Comparison of ENCODE assay signal across 39 cellular contexts in the genomic region with DNA sequence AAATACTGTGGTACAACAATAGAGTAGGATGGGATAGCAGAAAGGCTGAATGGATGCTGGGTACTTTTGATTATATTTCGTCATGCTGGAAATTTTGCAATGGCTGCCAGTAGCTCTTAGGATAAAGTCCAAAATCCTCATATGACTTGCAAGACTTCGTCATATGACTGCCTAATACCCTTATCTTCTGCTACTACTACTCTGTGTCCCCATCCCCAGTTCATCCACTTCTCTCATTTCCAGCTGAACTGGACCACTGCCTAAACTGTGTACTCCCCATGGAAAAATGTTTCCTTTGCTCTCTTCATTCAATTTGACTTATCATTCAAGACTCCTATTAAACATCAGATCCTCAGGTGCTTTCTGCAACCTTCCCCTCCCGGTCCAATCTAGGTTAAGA.
"Had no signal": no experiment of that assay in that cellular context is flagged by ENCODE, and none has a peak within 500 bp of the region (broad histone marks: within the 10 kb centered on the region; RNA-seq: fewer than 3 reads in every experiment).

No MANE protein-coding gene starts in this region.

- H3K4me3 ChIP-seq: adrenal gland, body of pancreas, breast epithelium had no signal

- H3K36me3 ChIP-seq: adrenal gland, brain microvascular endothelial cell, breast epithelium had no signal

- H3K9me3 Mint-ChIP-seq: activated B cell treated with CpG ODN at 0.5 μM for 24 hours; activated CD4-positive, alpha-beta T cell treated with anti-CD3 and anti-CD28 coated beads, Interleukin-2, amount 10 ng/mL, durations not matched to agents 24 days and 14 days; activated CD8-positive, alpha-beta T cell treated with anti-CD3 and anti-CD28 coated beads for 36 hours; activated naive CD8-positive, alpha-beta T cell treated with anti-CD3 and anti-CD28 coated beads for 36 hours; activated T-helper 1 cell treated with anti-CD3 and anti-CD28 coated beads, Interleukin-12 subunit alpha, Interleukin-12 subunit beta, Interleukin-2, Interleukin-4 antibody, amounts not matched to agents 30 ng/mL and 10 ng/mL and 1 ng/mL, durations not matched to agents 14 hours and 24 hours and 36 hours had no signal

- H3K27me3 ChIP-seq: adrenal gland, body of pancreas, brain microvascular endothelial cell, breast epithelium had no signal

- H3K4me1 ChIP-seq: adrenal gland, body of pancreas, breast epithelium had no signal

- H3K36me3 Mint-ChIP-seq: activated CD4-positive, alpha-beta memory T cell treated with anti-CD3 and anti-CD28 coated beads for 36 hours; activated naive CD4-positive, alpha-beta T cell treated with anti-CD3 and anti-CD28 coated beads, Interleukin-2, amount 50 U/mL, for 72 hours; activated naive CD8-positive, alpha-beta T cell treated with anti-CD3 and anti-CD28 coated beads for 36 hours had no signal

- H3K27ac Mint-ChIP-seq: activated B cell treated with CpG ODN at 0.5 μM for 24 hours; activated CD4-positive, alpha-beta memory T cell treated with anti-CD3 and anti-CD28 coated beads for 36 hours; activated CD4-positive, alpha-beta T cell treated with anti-CD3 and anti-CD28 coated beads, Interleukin-2, amount 10 ng/mL, durations not matched to agents 24 days and 14 days; activated CD8-positive, alpha-beta T cell treated with anti-CD3 and anti-CD28 coated beads for 36 hours; activated naive CD4-positive, alpha-beta T cell treated with anti-CD3 and anti-CD28 coated beads for 36 hours; activated naive CD4-positive, alpha-beta T cell treated with anti-CD3 and anti-CD28 coated beads, Interleukin-2, amount 50 U/mL, for 72 hours; activated naive CD8-positive, alpha-beta T cell treated with anti-CD3 and anti-CD28 coated beads for 36 hours; activated T-cell treated with anti-CD3 and anti-CD28 coated beads, Interleukin-2, amount 50 U/mL, for 72 hours; activated T-helper 1 cell treated with anti-CD3 and anti-CD28 coated beads, Interleukin-12 subunit alpha, Interleukin-12 subunit beta, Interleukin-2, Interleukin-4 antibody, amounts not matched to agents 30 ng/mL and 10 ng/mL and 1 ng/mL, durations not matched to agents 14 hours and 24 hours and 36 hours; activated T-helper 17 cell treated with anti-CD3 and anti-CD28 coated beads, Interleukin-2, amount 50 U/mL, for 72 hours; T-helper 1 cell treated with Interleukin-12 subunit alpha and Interleukin-12 subunit beta and Interleukin-4 antibody, amounts not matched to agents 30 μg/mL and 1 μg/mL, for 36 hours; T-helper 2 cell treated with Interferon-gamma antibody and Interleukin-4, amounts not matched to agents 5 μg/mL and 100 μg/mL, for 36 hours had no signal

- ATAC-seq: activated CD8-positive, alpha-beta T cell treated with anti-CD3 and anti-CD28 coated beads for 36 hours; activated naive CD4-positive, alpha-beta T cell treated with anti-CD3 and anti-CD28 coated beads, Interleukin-2, amount 50 U/mL, for 72 hours; activated T-cell treated with anti-CD3 and anti-CD28 coated beads, Interleukin-2, amount 50 U/mL, for 4 hours; activated T-cell treated with anti-CD3 and anti-CD28 coated beads, Interleukin-2, amount 50 U/mL, for 72 hours; activated T-helper 17 cell treated with anti-CD3 and anti-CD28 coated beads, Interleukin-2, amount 50 U/mL, for 72 hours; body of pancreas had no signal

- H3K4me3 Mint-ChIP-seq: activated B cell treated with CpG ODN at 0.5 μM for 24 hours; activated CD4-positive, alpha-beta memory T cell treated with anti-CD3 and anti-CD28 coated beads for 36 hours; activated CD4-positive, alpha-beta T cell treated with anti-CD3 and anti-CD28 coated beads, Interleukin-2, amount 10 ng/mL, durations not matched to agents 24 days and 14 days; activated CD8-positive, alpha-beta T cell treated with anti-CD3 and anti-CD28 coated beads for 36 hours; activated naive CD4-positive, alpha-beta T cell treated with anti-CD3 and anti-CD28 coated beads for 36 hours; activated naive CD8-positive, alpha-beta T cell treated with anti-CD3 and anti-CD28 coated beads for 36 hours; activated T-cell treated with anti-CD3 and anti-CD28 coated beads, Interleukin-2, amount 50 U/mL, for 4 hours; activated T-cell treated with anti-CD3 and anti-CD28 coated beads, Interleukin-2, amount 50 U/mL, for 72 hours; activated T-helper 1 cell treated with anti-CD3 and anti-CD28 coated beads, Interleukin-12 subunit alpha, Interleukin-12 subunit beta, Interleukin-2, Interleukin-4 antibody, amounts not matched to agents 30 ng/mL and 10 ng/mL and 1 ng/mL, durations not matched to agents 14 hours and 24 hours and 36 hours; activated T-helper 17 cell treated with anti-CD3 and anti-CD28 coated beads, Interleukin-2, amount 50 U/mL, for 72 hours; central memory CD8-positive, alpha-beta T cell; T-helper 1 cell treated with Interleukin-12 subunit alpha and Interleukin-12 subunit beta and Interleukin-4 antibody, amounts not matched to agents 30 μg/mL and 1 μg/mL, for 36 hours; T-helper 2 cell treated with Interferon-gamma antibody and Interleukin-4, amounts not matched to agents 5 μg/mL and 100 μg/mL, for 36 hours had no signal

- H3K27me3 Mint-ChIP-seq: activated B cell treated with CpG ODN at 0.5 μM for 24 hours; activated CD4-positive, alpha-beta memory T cell treated with anti-CD3 and anti-CD28 coated beads for 36 hours; activated CD4-positive, alpha-beta T cell treated with anti-CD3 and anti-CD28 coated beads, Interleukin-2, amount 10 ng/mL, durations not matched to agents 24 days and 14 days; activated CD8-positive, alpha-beta T cell treated with anti-CD3 and anti-CD28 coated beads for 36 hours; activated naive CD8-positive, alpha-beta T cell treated with anti-CD3 and anti-CD28 coated beads for 36 hours; activated T-helper 17 cell treated with anti-CD3 and anti-CD28 coated beads, Interleukin-2, amount 50 U/mL, for 72 hours; central memory CD8-positive, alpha-beta T cell had no signal

- H3K4me1 Mint-ChIP-seq: activated B cell treated with CpG ODN at 0.5 μM for 24 hours; activated CD4-positive, alpha-beta T cell treated with anti-CD3 and anti-CD28 coated beads, Interleukin-2, amount 10 ng/mL, durations not matched to agents 24 days and 14 days; activated naive CD8-positive, alpha-beta T cell treated with anti-CD3 and anti-CD28 coated beads for 36 hours; activated T-helper 17 cell treated with anti-CD3 and anti-CD28 coated beads, Interleukin-2, amount 50 U/mL, for 72 hours; central memory CD8-positive, alpha-beta T cell had no signal

- H3K27ac ChIP-seq: adrenal gland, body of pancreas, brain microvascular endothelial cell, breast epithelium, VCaP had no signal

- H3K9me3 ChIP-seq: adrenal gland, body of pancreas, breast epithelium had no signal

- FAIRE-seq: astrocyte, TTC549 had no signal

- DNase-seq: activated B cell treated with CpG ODN at 0.5 μM for 24 hours; activated CD4-positive, alpha-beta memory T cell treated with anti-CD3 and anti-CD28 coated beads for 36 hours; activated CD4-positive, alpha-beta T cell treated with anti-CD3 and anti-CD28 coated beads for 4 hours; activated CD4-positive, alpha-beta T cell treated with anti-CD3 and anti-CD28 coated beads, Interleukin-2, amount 10 ng/mL, durations not matched to agents 24 days and 14 days; activated CD4-positive, alpha-beta T cell treated with anti-CD3 and anti-CD28 coated beads, Interleukin-2, amount 50 U/mL, for 1 hour; activated CD4-positive, alpha-beta T cell treated with anti-CD3 and anti-CD28 coated beads, Interleukin-2, amount 50 U/mL, for 4 hours; activated CD4-positive, CD25-positive, alpha-beta regulatory T cell treated with anti-CD3 and anti-CD28 coated beads, Interleukin-2, amount 50 U/mL, for 72 hours; activated CD8-positive, alpha-beta memory T cell treated with anti-CD3 and anti-CD28 coated beads, Interleukin-2, amount 50 U/mL, for 4 hours; activated CD8-positive, alpha-beta T cell treated with anti-CD3 and anti-CD28 coated beads for 36 hours; activated effector memory CD4-positive, alpha-beta T cell treated with anti-CD3 and anti-CD28 coated beads, Interleukin-2, amount 50 U/mL, for 16 hours; activated gamma-delta T cell treated with Interleukin-2 at 50 U/mL for 16 hours; activated naive CD4-positive, alpha-beta T cell; activated naive CD4-positive, alpha-beta T cell treated with anti-CD3 and anti-CD28 coated beads for 36 hours; activated naive CD4-positive, alpha-beta T cell treated with anti-CD3 and anti-CD28 coated beads, Interleukin-2, amount 50 U/mL, for 16 hours; activated naive CD8-positive, alpha-beta T cell treated with anti-CD3 and anti-CD28 coated beads for 36 hours; activated T-cell treated with anti-CD3 and anti-CD28 coated beads for 4 hours; activated T-cell treated with anti-CD3 and anti-CD28 coated beads, Interleukin-2, amount 50 U/mL, for 1 hour; activated T-cell treated with anti-CD3 and anti-CD28 coated beads, Interleukin-2, amount 50 U/mL, for 4 hours; activated T-cell treated with anti-CD3 and anti-CD28 coated beads, Interleukin-2, amount 50 U/mL, for 72 hours; adrenal gland; amniotic stem cell; aorta; body of pancreas; brain microvascular endothelial cell; caudate nucleus; cerebellar nuclear complex; T-helper 1 cell; T-helper 2 cell; T-helper 9 cell had no signal
